ENCODE assay signal across 14 cellular contexts in genomic region chr3:173410836-173411235, GRCh38. TPM values are rescaled to one million over a fixed set of nuclear protein-coding genes. Genes with fewer than 3 reads are reported as not detected.
DNase-seq lines count a peak whose midpoint lies in the region; ATAC-seq lines count a peak whose summit lies in the region.
"Had no signal": no experiment of that assay in that cellular context is flagged by ENCODE, and none has a peak within 500 bp of the region (broad histone marks: within the 10 kb centered on the region; RNA-seq: fewer than 3 reads in every experiment).

No MANE protein-coding gene starts in this region.

- intact Hi-C loops in Right ventricle myocardium inferior (cut with DNase I) (loop anchor here (2.0 kb wide), 1 partner anchor 142 kb away; no protein-coding TSS in a partner anchor), cardiac septum (cut with DNase I) (loop anchor here (5.0 kb wide), 1 partner anchor 141 kb away; no protein-coding TSS in a partner anchor)

- ATAC-seq in Right ventricle myocardium inferior (peak; percentile 68), HG03139 (IDR thresholded peaks at IDR 0.05; ENCODE audit: unreplicated experiment) (no peak)
- ATAC-seq: activated naive CD4-positive, alpha-beta T cell treated with anti-CD3 and anti-CD28 coated beads, Interleukin-2, amount 50 U/mL, for 72 hours had no signal

- no peak for DNase-seq in Right ventricle myocardium inferior (ENCODE audit: missing footprints)
- DNase-seq in cardiac septum (ENCODE audit: low spot score) = no peak
- peak; percentile 75 for DNase-seq in NCI-H345 treated with DMSO at 0.1 percent for 48 hours (lab: John Stamatoyannopoulos, UW; ENCODE audit: unreplicated experiment)
- DNase-seq in globus pallidus (ENCODE audit: low spot score) = peak; percentile 73
- no peak for DNase-seq in activated CD4-positive, alpha-beta T cell treated with anti-CD3 and anti-CD28 coated beads for 1 hour
- no peak for DNase-seq in germinal center (ENCODE audit: low spot score)
- DNase-seq: activated CD4-positive, CD25-positive, alpha-beta regulatory T cell; activated CD8-positive, alpha-beta memory T cell treated with anti-CD3 and anti-CD28 coated beads, Interleukin-2, amount 50 U/mL, for 4 hours had no signal

- peak overlapping the region; percentile 42 for H3K27ac ChIP-seq in temporal lobe (ENCODE audit: low read depth, low read length)
- H3K27ac ChIP-seq: esophagus muscularis mucosa, thoracic aorta had no signal

RNA-seq across cellular contexts. Expression of gene NLGN1, which starts 13.3 kb away (rescaled TPM):
- total RNA-seq in Right ventricle myocardium inferior (8.0 TPM), cardiac septum (18.3 TPM), temporal lobe (61.0 TPM)
- total RNA-seq: activated naive CD4-positive, alpha-beta T cell treated with anti-CD3 and anti-CD28 coated beads, Interleukin-2, amount 50 U/mL, for 72 hours; chondrocyte had no signal

Comparison
In these comparisons a context has a peak if more than half of its experiments do, and no peak if none do; other contexts are left out.
1. DNase-seq: peak in NCI-H345 treated with DMSO at 0.1 percent for 48 hours (single experiment) and globus pallidus (single experiment); none in Right ventricle myocardium inferior (single experiment), cardiac septum (single experiment), activated CD4-positive, alpha-beta T cell treated with anti-CD3 and anti-CD28 coated beads for 1 hour (single experiment) and germinal center (single experiment).